Comparison of ENCODE assay signal across 19 cellular contexts in the genomic region with DNA sequence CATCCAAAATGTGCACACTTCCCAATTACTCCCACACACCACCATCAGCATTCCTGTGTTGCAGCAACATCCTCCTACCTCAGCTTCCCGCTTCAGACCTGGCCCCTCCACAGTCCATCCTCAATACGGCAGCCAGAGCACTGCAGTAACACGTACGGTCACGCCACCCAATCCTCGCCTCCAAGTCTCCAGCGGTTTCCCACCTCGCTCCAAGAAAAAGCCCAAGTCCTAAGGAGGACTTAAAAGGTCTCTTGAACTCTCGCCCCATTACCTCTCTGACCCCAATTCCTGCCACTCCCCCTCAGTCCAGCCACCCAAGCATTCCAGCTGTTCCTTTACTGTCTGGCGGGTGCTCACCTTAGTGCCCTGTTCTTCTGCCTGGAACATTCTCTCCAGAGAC.
"Had no signal": no experiment of that assay in that cellular context is flagged by ENCODE, and none has a peak within 500 bp of the region (broad histone marks: within the 10 kb centered on the region; RNA-seq: fewer than 3 reads in every experiment).

No MANE protein-coding gene starts in this region.

- H3K4me2 ChIP-seq: smooth muscle cell had no signal

- H3K4me1 ChIP-seq: esophagus muscularis mucosa, gastroesophageal sphincter had no signal

- H3K27me3 ChIP-seq: esophagus muscularis mucosa, gastroesophageal sphincter, upper lobe of left lung had no signal

- H3K27ac ChIP-seq: esophagus muscularis mucosa, gastroesophageal sphincter, thoracic aorta, upper lobe of left lung, WERI-Rb-1 had no signal

- ATAC-seq: activated CD8-positive, alpha-beta T cell treated with anti-CD3 and anti-CD28 coated beads, Interleukin-2, amount 10 ng/mL, durations not matched to agents 7 days and 5 days; gastroesophageal sphincter; sciatic nerve; SK-N-SH treated with all-trans-retinoic acid at 6 μM for 48 hours had no signal

- H3K9me3 ChIP-seq: esophagus muscularis mucosa, thoracic aorta, upper lobe of left lung had no signal

- H3K27ac Mint-ChIP-seq: activated CD8-positive, alpha-beta T cell treated with anti-CD3 and anti-CD28 coated beads, Interleukin-2, amount 10 ng/mL, durations not matched to agents 7 days and 5 days; activated T-helper 2 cell treated with anti-CD3 and anti-CD28 coated beads, Interferon-gamma antibody, Interleukin-2, Interleukin-4, amounts not matched to agents 10 μg/mL and 5 μg/mL and 100 μg/mL, durations not matched to agents 14 hours and 24 hours and 36 hours; T-helper 2 cell treated with Interferon-gamma antibody and Interleukin-4, amounts not matched to agents 5 μg/mL and 100 μg/mL, for 36 hours had no signal

- DNase-seq: activated CD4-positive, alpha-beta T cell treated with anti-CD3 and anti-CD28 coated beads for 1 hour; activated CD4-positive, alpha-beta T cell treated with anti-CD3 and anti-CD28 coated beads, Interleukin-2, amount 50 U/mL, for 1 hour; activated CD8-positive, alpha-beta T cell treated with anti-CD3 and anti-CD28 coated beads, Interleukin-2, amount 10 ng/mL, durations not matched to agents 7 days and 5 days; activated naive CD4-positive, alpha-beta T cell treated with Interleukin-2 at 50 U/mL for 16 hours; central memory CD4-positive, alpha-beta T cell; effector memory CD4-positive, alpha-beta T cell; hypothalamus; stimulated activated CD4-positive, alpha-beta T cell treated with anti-CD3 and anti-CD28 coated beads, Interleukin-2, amount 100 ng/mL, for 48 hours; stimulated activated naive CD4-positive, alpha-beta T cell treated with Interleukin-2 at 50 U/mL for 16 hours; upper lobe of left lung; WERI-Rb-1 had no signal

- H3K4me3 Mint-ChIP-seq: activated CD8-positive, alpha-beta T cell treated with anti-CD3 and anti-CD28 coated beads, Interleukin-2, amount 10 ng/mL, durations not matched to agents 7 days and 5 days; T-helper 2 cell treated with Interferon-gamma antibody and Interleukin-4, amounts not matched to agents 5 μg/mL and 100 μg/mL, for 36 hours had no signal
